In the genomic region with DNA sequence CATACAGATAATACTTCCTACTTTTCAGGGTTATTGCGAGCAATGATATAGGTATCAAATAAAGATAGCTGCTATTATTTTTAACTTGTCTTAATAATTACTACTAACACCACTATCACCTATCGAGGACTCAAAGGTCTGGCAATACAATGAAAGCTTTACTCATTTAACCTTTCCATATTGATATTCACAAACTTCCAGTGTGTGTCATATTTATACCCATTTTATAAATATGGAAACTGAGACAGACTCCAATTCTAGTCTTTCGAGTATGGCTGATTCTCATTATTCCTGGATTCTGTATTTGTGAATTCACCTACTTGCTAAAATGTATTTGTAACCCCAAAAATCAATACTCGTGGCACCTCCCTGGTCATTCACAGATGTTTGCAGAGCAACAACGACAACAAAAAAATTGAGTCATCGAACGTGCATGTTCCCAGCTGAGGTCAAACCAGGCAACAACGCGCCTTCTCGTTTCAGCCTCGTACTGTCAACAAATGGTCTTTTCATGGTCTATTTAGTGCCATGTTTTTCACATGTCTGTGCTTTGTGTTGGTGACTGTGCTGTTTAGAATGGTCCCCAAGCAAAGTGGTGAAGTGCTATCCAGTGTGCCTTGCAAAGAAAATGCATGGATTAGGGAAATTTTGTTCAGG, we compare ENCODE assay signal across 22 cellular contexts. TPM values are rescaled to one million over a fixed set of nuclear protein-coding genes. Genes with fewer than 3 reads are reported as not detected.
DNase-seq lines count a peak whose midpoint lies in the region; ATAC-seq, FAIRE-seq and TF ChIP-seq lines count a peak whose summit lies in the region.
"Had no signal": no experiment of that assay in that cellular context is flagged by ENCODE, and none has a peak within 500 bp of the region (broad histone marks: within the 10 kb centered on the region; RNA-seq: fewer than 3 reads in every experiment).

No MANE protein-coding gene starts in this region.

- TF ChIP-seq POLR2A in A549 (IDR thresholded peaks at IDR 0.05; ENCODE audit: low read length) = no peak

- ATAC-seq in A549 = no peak
- ATAC-seq: gastroesophageal sphincter, Panc1 had no signal

- no peaks in the 10 kb centered on the region for H3K36me3 ChIP-seq in PC-9 (ENCODE audit: low read depth)
- H3K36me3 ChIP-seq: gastroesophageal sphincter had no signal

- H3K9me3 ChIP-seq in A549 (peaks cover 1% of the 10 kb centered on the region; the same call in 2 of the 3 replicates), PC-9 (ENCODE audit: insufficient read depth, low read depth) (no peaks in the 10 kb centered on the region)
- H3K9me3 ChIP-seq: gastroesophageal sphincter had no signal

- peaks cover 7% of the 10 kb centered on the region for H3K36me3 Mint-ChIP-seq in neural crest cell (ENCODE audit: low read depth)
- H3K36me3 Mint-ChIP-seq in activated CD4-positive, alpha-beta memory T cell treated with anti-CD3 and anti-CD28 coated beads, Interleukin-2, amount 10 ng/mL, durations not matched to agents 7 days and 5 days (ENCODE audit: low read depth) = peaks cover 15% of the 10 kb centered on the region

- H3K9me3 Mint-ChIP-seq in neural crest cell = no peaks in the 10 kb centered on the region
- H3K9me3 Mint-ChIP-seq in activated CD4-positive, alpha-beta memory T cell treated with anti-CD3 and anti-CD28 coated beads, Interleukin-2, amount 10 ng/mL, durations not matched to agents 7 days and 5 days = no peaks in the 10 kb centered on the region

- no peaks in the 10 kb centered on the region for H3K9me2 ChIP-seq in PC-9 (ENCODE audit: insufficient read depth)

- H3K79me2 ChIP-seq in PC-9 (ENCODE audit: low read depth) = peaks cover 100% of the 10 kb centered on the region

- no peaks in the 10 kb centered on the region for H3K27me3 ChIP-seq in dorsolateral prefrontal cortex
- no peaks in the 10 kb centered on the region for H3K27me3 ChIP-seq in PC-9 (ENCODE audit: insufficient read depth, low read depth)
- H3K27me3 ChIP-seq: gastroesophageal sphincter had no signal

- H4K20me1 ChIP-seq in PC-9 (ENCODE audit: insufficient read depth) = peaks cover 80% of the 10 kb centered on the region

- peaks cover 19% of the 10 kb centered on the region for H3F3A ChIP-seq in PC-9 (ENCODE audit: insufficient read depth, low read depth)

- WGBS in A549 (ENCODE audit: missing lambda C conversion rate) = 83% methylated on average over 11 of the region's 11 CpGs

- H3K4me3 ChIP-seq in A549 = no peak overlapping the region
- H3K4me3 ChIP-seq in dorsolateral prefrontal cortex = peak overlapping the region in 38 of 59 donors; percentile 1 to 45 (median 23)
- H3K4me3 ChIP-seq in PC-9 = no peak overlapping the region
- H3K4me3 ChIP-seq: gastroesophageal sphincter had no signal

- intact Hi-C loops in dorsolateral prefrontal cortex (cut with DNase I) (no loop called here), PC-9 (cut with micrococcal nuclease; ENCODE audit: unreplicated experiment) (no loop called here)

- no peak overlapping the region for H3K4me2 ChIP-seq in A549
- no peak overlapping the region for H3K4me2 ChIP-seq in PC-9

- no peak for TF ChIP-seq CTCF in A549 (IDR thresholded peaks at IDR 0.05)
- TF ChIP-seq CTCF in dorsolateral prefrontal cortex (IDR thresholded peaks at IDR 0.05 in 54 of 56, conservative IDR thresholded peaks at IDR 0.05 in 2 of 56; ENCODE audit: low read depth in 1 of 56, partially characterized antibody in 56 of 56) = no peak
- no peak for TF ChIP-seq CTCF in neural crest cell (conservative IDR thresholded peaks at IDR 0.05)
- no peak for TF ChIP-seq CTCF in PC-9 (conservative IDR thresholded peaks at IDR 0.05)

- BruUV-seq in PC-9 (replicated peaks; lab: Mats Ljungman, UMichigan) = no TSS peak

- no peaks in the 10 kb centered on the region for H3K27me3 Mint-ChIP-seq in neural crest cell (ENCODE audit: low read depth)
- H3K27me3 Mint-ChIP-seq in activated CD4-positive, alpha-beta memory T cell treated with anti-CD3 and anti-CD28 coated beads, Interleukin-2, amount 10 ng/mL, durations not matched to agents 7 days and 5 days = no peaks in the 10 kb centered on the region
- H3K27me3 Mint-ChIP-seq: activated CD4-positive, alpha-beta memory T cell treated with anti-CD3 and anti-CD28 coated beads for 36 hours had no signal

- CTCF ChIA-PET in A549 (lab: Yijun Ruan, JAX) (interaction anchor here (0.7 to 1.3 kb wide), 3 partner anchors 13 to 221 kb away, joined by 3 to 5 read pairs (median 3); no protein-coding TSS in a partner anchor), PC-9 (lab: Charles Lee) (no interaction called here)
- CTCF ChIA-PET in activated CD4-positive, alpha-beta memory T cell treated with anti-CD3 and anti-CD28 coated beads, Interleukin-2, amount 10 ng/mL, durations not matched to agents 7 days and 5 days (lab: Charles Lee) = interaction anchor here (0.5 kb wide), 1 partner anchor 43 kb away, joined by 3 read pairs; no protein-coding TSS in a partner anchor

- FAIRE-seq in A549 (lab: Jason Lieb, UNC) = no peak
- FAIRE-seq: endothelial cell of umbilical vein, G401.6, GM12891 had no signal

- peaks cover 64% of the 10 kb centered on the region for H3K4me1 Mint-ChIP-seq in neural crest cell
- peaks cover 4% of the 10 kb centered on the region for H3K4me1 Mint-ChIP-seq in activated CD4-positive, alpha-beta memory T cell treated with anti-CD3 and anti-CD28 coated beads, Interleukin-2, amount 10 ng/mL, durations not matched to agents 7 days and 5 days

- no peak overlapping the region for H3K4me3 Mint-ChIP-seq in neural crest cell
- no peak overlapping the region for H3K4me3 Mint-ChIP-seq in activated CD4-positive, alpha-beta memory T cell treated with anti-CD3 and anti-CD28 coated beads, Interleukin-2, amount 10 ng/mL, durations not matched to agents 7 days and 5 days
- H3K4me3 Mint-ChIP-seq: activated CD4-positive, alpha-beta memory T cell treated with anti-CD3 and anti-CD28 coated beads for 36 hours had no signal

- H3K4me1 ChIP-seq in A549 (peaks cover 35% of the 10 kb centered on the region), PC-9 (replicated peaks; ENCODE audit: insufficient read depth) (peaks cover 9% of the 10 kb centered on the region; the same call in 1 of the 2 replicates)

- no peak for TF ChIP-seq EP300 in A549 (IDR thresholded peaks at IDR 0.05)

- peak overlapping the region; percentile 81 for H3K27ac Mint-ChIP-seq in neural crest cell (ENCODE audit: unreplicated experiment)
- H3K27ac Mint-ChIP-seq in activated CD4-positive, alpha-beta memory T cell treated with anti-CD3 and anti-CD28 coated beads, Interleukin-2, amount 10 ng/mL, durations not matched to agents 7 days and 5 days = no peak overlapping the region
- H3K27ac Mint-ChIP-seq: activated CD4-positive, alpha-beta memory T cell treated with anti-CD3 and anti-CD28 coated beads for 36 hours had no signal

- POLR2A ChIA-PET in A549 (lab: Yijun Ruan, JAX) = no interaction called here
- POLR2A ChIA-PET in activated CD4-positive, alpha-beta memory T cell treated with anti-CD3 and anti-CD28 coated beads, Interleukin-2, amount 10 ng/mL, durations not matched to agents 7 days and 5 days (lab: Charles Lee) = no interaction called here
- POLR2A ChIA-PET in PC-9 (lab: Charles Lee; ENCODE audit: unreplicated experiment) = no interaction called here

- TF ChIP-seq RAD21 in A549 (conservative IDR thresholded peaks at IDR 0.05 in 1 of 2, IDR thresholded peaks at IDR 0.05 in 1 of 2) = no peak

- H3K27ac ChIP-seq in A549 = no peak overlapping the region
- H3K27ac ChIP-seq in dorsolateral prefrontal cortex = peak overlapping the region in 56 of 59 donors; percentile 3 to 86 (median 66)
- H3K27ac ChIP-seq in PC-9 = no peak overlapping the region

- DNase-seq in A549 (ENCODE audit: low read depth in 1 of 2, low spot score in 1 of 2) = no peak
- DNase-seq in NCI-H2029 (lab: John Stamatoyannopoulos, UW) = peak; percentile 82
- DNase-seq in dorsolateral prefrontal cortex = peak in 4 of 10 donors; percentile 43 to 63 (median 48)
- DNase-seq in neural crest cell (ENCODE audit: low read depth, low spot score) = no peak
- no peak for DNase-seq in NAMALWA (ENCODE audit: low spot score)
- DNase-seq in SKM-1 (lab: John Stamatoyannopoulos, UW; ENCODE audit: unreplicated experiment) = no peak
- no peak for DNase-seq in activated CD4-positive, alpha-beta memory T cell treated with anti-CD3 and anti-CD28 coated beads, Interleukin-2, amount 10 ng/mL, durations not matched to agents 7 days and 5 days
- DNase-seq in PC-9 = no peak
- DNase-seq: ACHN; activated CD4-positive, alpha-beta memory T cell treated with anti-CD3 and anti-CD28 coated beads for 36 hours; cerebellar nuclear complex; KG1; mesendoderm; NCI-H1105; NCI-H82; stimulated activated CD4-positive, alpha-beta T cell treated with anti-CD3 and anti-CD28 coated beads, Interleukin-4, amount 100 ng/mL, for 1 hour; stimulated activated CD8-positive, alpha-beta memory T cell treated with anti-CD3 and anti-CD28 coated beads, Interleukin-4, amount 100 ng/mL, for 48 hours had no signal

- no peak overlapping the region for H2AFZ ChIP-seq in PC-9

TF ChIP-seq in A549, 52 proteins besides CTCF, POLR2A, EP300 and RAD21:
- TF ChIP-seq MAZ (IDR thresholded peaks at IDR 0.05; ENCODE audit: borderline replicate concordance, low read depth, low read length) = no peak
- TF ChIP-seq KDM1A (IDR thresholded peaks at IDR 0.05; ENCODE audit: low read depth) = 0 out of 2 replicates have a peak, but pooled peaks have one; percentile 50
- 0 out of 2 replicates have a peak, but pooled peaks have one; percentile 46 for TF ChIP-seq HDAC2 (IDR thresholded peaks at IDR 0.05)

RNA-seq across cellular contexts. Expression of a gene that starts 51.7 kb away (rescaled TPM):
- polyA plus RNA-seq in A549 (2011; rRNA removed) = 21.5 and 22.1 TPM in 2 replicates
- polyA plus RNA-seq in A549 (2012; cell fraction: cytosol; rRNA removed) = 8.6 and 10.8 TPM in 2 replicates
- 23.9 and 34.3 TPM in 2 replicates for polyA plus RNA-seq in A549 (2012; cell fraction: nucleus; rRNA removed)
- 13.3 to 15.4 TPM (median 13.8 TPM) in 3 replicates for polyA plus RNA-seq in A549 (2017; fragmentation: RNase III; extraction: RNeasy Plus Mini Kit Qiagen cat#74134 plus additional on column Dnase treatment)
- polyA minus RNA-seq in A549 (2011; rRNA and poly(A)+ RNA removed) = 20.1 and 20.5 TPM in 2 replicates
- total RNA-seq in dorsolateral prefrontal cortex = 10 to 100 TPM; 23.6 to 40.5 (median 32.4) TPM
- 24.5 and 24.6 TPM in 2 replicates for total RNA-seq in neural crest cell
- total RNA-seq in activated CD4-positive, alpha-beta memory T cell treated with anti-CD3 and anti-CD28 coated beads, Interleukin-2, amount 10 ng/mL, durations not matched to agents 7 days and 5 days = 10 to 100 TPM; 15.9 to 17.6 TPM
- 53.2 and 63.9 TPM in 2 replicates for total RNA-seq in PC-9 (2021)

Comparison
In these comparisons a context has a peak if more than half of its experiments do, and no peak if none do; other contexts are left out.
1. H3K27ac ChIP-seq: peak in dorsolateral prefrontal cortex (56 of 59); none in A549 (0 of 2) and PC-9 (single experiment).
2. H3K4me3 ChIP-seq: peak in dorsolateral prefrontal cortex (38 of 59); none in A549 (single experiment) and PC-9 (single experiment).